Comparison of ENCODE assay signal across 8 cellular contexts in genomic region chr17:80101946-80102706, GRCh38. TPM values are rescaled to one million over a fixed set of nuclear protein-coding genes. Genes with fewer than 3 reads are reported as not detected.
DNase-seq lines count a peak whose midpoint lies in the region; ATAC-seq and TF ChIP-seq lines count a peak whose summit lies in the region.

No MANE protein-coding gene starts in this region.

- H3K27ac ChIP-seq in HCT116 (ENCODE audit: low read depth, low read length) = peak overlapping the region; percentile 83
- no peak overlapping the region for H3K27ac ChIP-seq in right cardiac atrium (ENCODE audit: low read length)

- BruUV-seq in HCT116 (replicated peaks; lab: Mats Ljungman, UMichigan) = TSS peak; percentile 57

- H3K79me2 ChIP-seq in HCT116 (ENCODE audit: insufficient read depth, low read length) = peaks cover 7% of the 10 kb centered on the region; the same call in 1 of the 2 replicates

- no peaks in the 10 kb centered on the region for H4K20me1 ChIP-seq in HCT116 (ENCODE audit: insufficient read depth)

- no peak for TF ChIP-seq RAD21 in HCT116 (IDR thresholded peaks at IDR 0.05; ENCODE audit: low read depth)

- peaks cover 0 to 5% of the 10 kb centered on the region in 2 experiments; a peak in 2 of 4 replicates for H3K36me3 ChIP-seq in HCT116 (ENCODE audit: control insufficient read depth in 1 of 2, insufficient read depth in 2 of 2, low read length in 2 of 2)

- H3K27me3 ChIP-seq in HCT116 (ENCODE audit: insufficient read depth, low read length) (no peaks in the 10 kb centered on the region), right cardiac atrium (ENCODE audit: control insufficient read depth, insufficient read depth) (no peaks in the 10 kb centered on the region)

- intact Hi-C loops in HCT116 (cut with micrococcal nuclease) (loop anchor here (1.0 kb wide), 1 partner anchor 151 kb away; no protein-coding TSS in a partner anchor), right cardiac atrium (cut with DNase I) (no loop called here)

- H3K4me1 ChIP-seq in HCT116 (ENCODE audit: control insufficient read depth in 1 of 2, insufficient read depth in 2 of 2, low read length in 2 of 2) (peaks cover 27 to 33% of the 10 kb centered on the region in 2 experiments), right cardiac atrium (ENCODE audit: control insufficient read depth, insufficient read depth, low read length) (no peaks in the 10 kb centered on the region)

- ATAC-seq in HCT116 (peak; percentile 21), right cardiac atrium (peak in 1 of 2 donors; percentile 1), HG03025 (IDR thresholded peaks at IDR 0.05; ENCODE audit: low FRiP score, unreplicated experiment) (no peak)

- POLR2A ChIA-PET in HCT116 (lab: Charles Lee) = interaction anchor here (1.0 to 1.5 kb wide), 9 partner anchors 10 to 95 kb away, joined by 3 to 6 read pairs (median 4); no protein-coding TSS in a partner anchor

- 36% methylated on average over 23 of the region's 23 CpGs for WGBS in right cardiac atrium

- DNase-seq in D341Med (ENCODE audit: low spot score) (peak; percentile 75), HCT116 (ENCODE audit: low read depth, low spot score) (no peak), NCI-H82 treated with DMSO at 0.1 percent for 48 hours (lab: John Stamatoyannopoulos, UW; ENCODE audit: unreplicated experiment) (peak; percentile 23), amniotic epithelial cell (ENCODE audit: low read depth) (peak; percentile 47), right cardiac atrium (peak; percentile 38 to 67 (median 67)), renal cortical epithelial cell (ENCODE audit: low read depth) (peak; percentile 49), NCI-H2196 treated with DMSO at 0.1 percent for 48 hours (lab: John Stamatoyannopoulos, UW; ENCODE audit: unreplicated experiment) (no peak)

- no peak for TF ChIP-seq CTCF in HCT116 (IDR thresholded peaks at IDR 0.05 in 2 of 3, conservative IDR thresholded peaks at IDR 0.05 in 1 of 3; ENCODE audit: borderline replicate concordance in 1 of 3, insufficient read depth in 1 of 3, low read depth in 2 of 3, low read length in 2 of 3)

- CTCF ChIA-PET in HCT116 (lab: Charles Lee) = interaction anchor here (0.6 to 1.5 kb wide), 34 partner anchors 8 to 356 kb away, joined by 3 to 42 read pairs (median 4); partner anchors contain the start of genes CBX8, ENDOV, SGSH and SLC26A11

- peak overlapping the region; percentile 100 for H3K4me2 ChIP-seq in HCT116 (ENCODE audit: low read length)

- no peaks in the 10 kb centered on the region for H3K9me2 ChIP-seq in HCT116 (ENCODE audit: insufficient read depth)

- no peak for TF ChIP-seq POLR2A in HCT116 (IDR thresholded peaks at IDR 0.05; ENCODE audit: borderline replicate concordance, extremely low read depth, insufficient read depth, insufficient read length)

- H3K4me3 ChIP-seq in HCT116 (replicated peaks in 1 of 2; ENCODE audit: low read depth in 1 of 2, low read length in 2 of 2) (peak overlapping the region; percentile 71 to 99), right cardiac atrium (ENCODE audit: low read length) (peak overlapping the region; percentile 83)

- no peak overlapping the region for H2AFZ ChIP-seq in HCT116 (ENCODE audit: low read depth, low read length, poor library complexity, severe bottlenecking)

- RAD21 ChIA-PET in HCT116 (lab: Charles Lee; ENCODE audit: low non-redundant PET in 1 of 2, low total read pairs in 2 of 2, uncharacterized antibody in 2 of 2, unreplicated experiment in 2 of 2) = interaction anchor here (0.5 to 1.8 kb wide), 3 partner anchors 19 to 883 kb away, joined by 3 to 5 read pairs (median 3); no protein-coding TSS in a partner anchor

- peak overlapping the region; percentile 66 for H3K9ac ChIP-seq in HCT116 (ENCODE audit: low read length)

- H3K9me3 ChIP-seq in HCT116 (ENCODE audit: control insufficient read depth in 1 of 2, insufficient read depth in 1 of 2, low read depth in 1 of 2, low read length in 2 of 2) (no peaks in the 10 kb centered on the region), right cardiac atrium (ENCODE audit: control insufficient read depth, low read length) (no peaks in the 10 kb centered on the region)

TF ChIP-seq in HCT116, 20 proteins besides CTCF, POLR2A, EP300 and RAD21:
- TF ChIP-seq SIN3A (IDR thresholded peaks at IDR 0.05; ENCODE audit: low read depth) = no peak
- TF ChIP-seq SP1 (IDR thresholded peaks at IDR 0.05; ENCODE audit: low read depth) = no peak
- TF ChIP-seq ZFX (IDR thresholded peaks at IDR 0.05) = no peak
- no peak for TF ChIP-seq ZBTB33 (IDR thresholded peaks at IDR 0.05; ENCODE audit: extremely low read depth, insufficient replicate concordance, low read length)
- TF ChIP-seq EZH2 (IDR thresholded peaks at IDR 0.05) = no peak
- no peak for TF ChIP-seq EZH2phosphoT487 (IDR thresholded peaks at IDR 0.05; ENCODE audit: borderline replicate concordance)
TF ChIP-seq in HCT116: peak in this region for 0.

RNA-seq across cellular contexts. Expression of gene GAA, which starts 0.7 kb away (rescaled TPM):
- total RNA-seq in HCT116 (2021; ENCODE audit: unreplicated experiment) = 131 TPM
- polyA plus RNA-seq in HCT116 (2012) = 139 and 156 TPM in 2 replicates
- 10 to 100 TPM; 36.3 to 51.3 (median 45.2) TPM for total RNA-seq in right cardiac atrium
- 37.5 TPM for polyA plus RNA-seq in right cardiac atrium
- 12.3 and 117 TPM in 2 replicates for total RNA-seq in renal cortical epithelial cell

RNA-seq across cellular contexts. Expression of gene EIF4A3, which starts 44.8 kb away (rescaled TPM):
- total RNA-seq in HCT116 (2021; ENCODE audit: unreplicated experiment) (248 TPM), right cardiac atrium (10 to 100 TPM; 37.6 to 42.2 (median 38.4) TPM), renal cortical epithelial cell (130 and 459 TPM in 2 replicates)
- 244 and 255 TPM in 2 replicates for polyA plus RNA-seq in HCT116 (2012)
- 30.5 TPM for polyA plus RNA-seq in right cardiac atrium

Comparison
In these comparisons a context has a peak if more than half of its experiments do, and no peak if none do; other contexts are left out.
1. DNase-seq: peak in D341Med (single experiment), NCI-H82 treated with DMSO at 0.1 percent for 48 hours (single experiment), amniotic epithelial cell (single experiment), right cardiac atrium (3 of 3) and renal cortical epithelial cell (single experiment); none in HCT116 (single experiment) and NCI-H2196 treated with DMSO at 0.1 percent for 48 hours (single experiment).